Comparison of ENCODE assay signal across 11 cellular contexts in the genomic region with DNA sequence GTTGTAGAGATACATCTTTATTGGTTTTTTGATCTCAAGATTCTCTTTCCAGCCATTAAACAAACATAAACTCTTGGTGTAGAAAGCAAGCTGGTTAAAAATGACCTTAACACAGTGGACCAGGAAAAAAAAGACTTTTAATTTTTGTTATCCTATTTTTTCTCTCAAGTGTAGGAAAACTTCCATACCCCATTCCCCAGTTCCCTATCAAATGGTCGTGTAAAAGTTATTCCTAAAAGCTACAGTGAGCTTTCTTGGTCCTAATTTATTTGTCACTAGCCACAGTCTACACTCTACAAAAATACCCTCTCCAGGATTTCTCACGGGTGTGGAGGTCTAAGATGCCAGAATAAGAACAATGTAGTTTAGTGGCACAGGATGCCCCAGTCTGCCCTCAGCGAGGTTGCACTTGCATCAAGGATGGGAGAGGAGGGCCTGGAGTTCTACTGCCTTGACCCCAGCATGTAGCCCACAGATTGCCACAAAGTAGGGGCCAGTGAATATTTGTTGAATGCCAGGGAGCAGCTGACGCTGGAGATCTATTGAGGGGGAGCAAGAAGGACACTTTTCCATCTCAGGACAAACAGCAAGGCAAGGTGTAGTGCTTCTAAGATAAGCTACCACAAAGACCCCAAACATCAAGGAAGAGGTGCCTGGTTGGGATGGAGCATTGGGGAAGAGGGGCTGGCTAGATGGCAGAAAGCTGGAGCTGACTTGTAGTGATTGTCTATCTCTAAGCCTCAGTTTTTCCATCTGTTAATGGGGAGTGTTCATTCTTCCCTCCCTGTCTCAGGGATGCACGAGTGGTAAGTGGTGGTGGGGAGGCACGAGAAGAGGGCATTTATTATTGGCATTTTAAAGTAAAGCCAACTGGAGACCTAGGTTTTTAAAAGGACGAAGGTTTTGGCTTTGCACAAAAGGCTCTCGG. TPM values are rescaled to one million over a fixed set of nuclear protein-coding genes. Genes with fewer than 3 reads are reported as not detected.
A peak's percentile ranks its signal among the peaks of the same experiment; 100 is the strongest.
DNase-seq lines count a peak whose midpoint lies in the region; ATAC-seq, FAIRE-seq and TF ChIP-seq lines count a peak whose summit lies in the region.
"Had no signal": no experiment of that assay in that cellular context is flagged by ENCODE, and none has a peak within 500 bp of the region (broad histone marks: within the 10 kb centered on the region; RNA-seq: fewer than 3 reads in every experiment).

No MANE protein-coding gene starts in this region.

- H3K9me3 ChIP-seq in lower lobe of right lung (no peaks in the 10 kb centered on the region), thymus (ENCODE audit: control insufficient read depth) (no peaks in the 10 kb centered on the region)
- H3K9me3 ChIP-seq: BLaER1 had no signal

- H3K27ac ChIP-seq in lower lobe of right lung (no peak overlapping the region), thymus (ENCODE audit: low read depth) (no peak overlapping the region)
- H3K27ac ChIP-seq: BLaER1 had no signal

- FAIRE-seq in GM12891 (lab: Jason Lieb, UNC), result no peak

- H3K4me1 ChIP-seq in lower lobe of right lung (peaks cover 26% of the 10 kb centered on the region), thymus (ENCODE audit: control insufficient read depth, insufficient read depth, low read length) (peaks cover 8% of the 10 kb centered on the region)

- no peak for TF ChIP-seq POLR2A in GM12891 (IDR thresholded peaks at IDR 0.05; ENCODE audit: low read depth, low read length)

- H3K4me3 Mint-ChIP-seq in activated naive CD8-positive, alpha-beta T cell, result peak overlapping the region; percentile 62
- H3K4me3 Mint-ChIP-seq in activated naive CD8-positive, alpha-beta T cell treated with anti-CD3 and anti-CD28 coated beads for 36 hours, result no peak overlapping the region
- peak overlapping the region; percentile 32 for H3K4me3 Mint-ChIP-seq in activated naive CD8-positive, alpha-beta T cell treated with anti-CD3 and anti-CD28 coated beads, Interleukin-2, amount 50 U/mL, for 24 hours

- H3K36me3 ChIP-seq in lower lobe of right lung (no peaks in the 10 kb centered on the region), thymus (ENCODE audit: control insufficient read depth, insufficient read depth) (no peaks in the 10 kb centered on the region)
- H3K36me3 ChIP-seq: BLaER1 had no signal

- intact Hi-C loops in lower lobe of right lung (cut with DNase I), result loop anchor here (10.0 kb wide), 1 partner anchor 85 kb away; no protein-coding TSS in a partner anchor

- no peak for ATAC-seq in activated naive CD8-positive, alpha-beta T cell treated with anti-CD3 and anti-CD28 coated beads, Interleukin-2, amount 50 U/mL, for 24 hours
- ATAC-seq in lower lobe of right lung, result no peak
- no peak for ATAC-seq in HG03095 (IDR thresholded peaks at IDR 0.05; ENCODE audit: unreplicated experiment)
- ATAC-seq in HG03469 (IDR thresholded peaks at IDR 0.05; ENCODE audit: unreplicated experiment), result no peak

- peak overlapping the region; percentile 69 for H3K4me3 ChIP-seq in lower lobe of right lung
- H3K4me3 ChIP-seq in thymus (ENCODE audit: low read length), result peak overlapping the region; percentile 2

- 93% methylated on average over 8 of the region's 8 CpGs for WGBS in thymus

- peaks cover 39% of the 10 kb centered on the region for H3K27me3 ChIP-seq in lower lobe of right lung (ENCODE audit: low read depth)
- H3K27me3 ChIP-seq in thymus (ENCODE audit: control insufficient read depth, insufficient read depth), result peaks cover 49% of the 10 kb centered on the region

- H3K4me1 Mint-ChIP-seq in activated naive CD8-positive, alpha-beta T cell (ENCODE audit: low read depth), result peaks cover 5% of the 10 kb centered on the region
- no peaks in the 10 kb centered on the region for H3K4me1 Mint-ChIP-seq in activated naive CD8-positive, alpha-beta T cell treated with anti-CD3 and anti-CD28 coated beads for 36 hours
- H3K4me1 Mint-ChIP-seq in activated naive CD8-positive, alpha-beta T cell treated with anti-CD3 and anti-CD28 coated beads, Interleukin-2, amount 50 U/mL, for 24 hours, result peaks cover 6% of the 10 kb centered on the region

- H3K36me3 Mint-ChIP-seq in activated naive CD8-positive, alpha-beta T cell, result no peaks in the 10 kb centered on the region
- no peaks in the 10 kb centered on the region for H3K36me3 Mint-ChIP-seq in activated naive CD8-positive, alpha-beta T cell treated with anti-CD3 and anti-CD28 coated beads for 36 hours
- no peaks in the 10 kb centered on the region for H3K36me3 Mint-ChIP-seq in activated naive CD8-positive, alpha-beta T cell treated with anti-CD3 and anti-CD28 coated beads, Interleukin-2, amount 50 U/mL, for 24 hours (ENCODE audit: low read depth)

- H3K27me3 Mint-ChIP-seq in activated naive CD8-positive, alpha-beta T cell, result peaks cover 17% of the 10 kb centered on the region
- H3K27me3 Mint-ChIP-seq in activated naive CD8-positive, alpha-beta T cell treated with anti-CD3 and anti-CD28 coated beads for 36 hours, result peaks cover 65% of the 10 kb centered on the region
- peaks cover 59% of the 10 kb centered on the region for H3K27me3 Mint-ChIP-seq in activated naive CD8-positive, alpha-beta T cell treated with anti-CD3 and anti-CD28 coated beads, Interleukin-2, amount 50 U/mL, for 24 hours

- H3K9me3 Mint-ChIP-seq in activated naive CD8-positive, alpha-beta T cell (ENCODE audit: low read depth), result no peaks in the 10 kb centered on the region
- H3K9me3 Mint-ChIP-seq in activated naive CD8-positive, alpha-beta T cell treated with anti-CD3 and anti-CD28 coated beads for 36 hours, result no peaks in the 10 kb centered on the region
- H3K9me3 Mint-ChIP-seq in activated naive CD8-positive, alpha-beta T cell treated with anti-CD3 and anti-CD28 coated beads, Interleukin-2, amount 50 U/mL, for 24 hours, result no peaks in the 10 kb centered on the region

- H3K27ac Mint-ChIP-seq in activated naive CD8-positive, alpha-beta T cell, result no peak overlapping the region
- H3K27ac Mint-ChIP-seq in activated naive CD8-positive, alpha-beta T cell treated with anti-CD3 and anti-CD28 coated beads for 36 hours, result no peak overlapping the region
- no peak overlapping the region for H3K27ac Mint-ChIP-seq in activated naive CD8-positive, alpha-beta T cell treated with anti-CD3 and anti-CD28 coated beads, Interleukin-2, amount 50 U/mL, for 24 hours

- no peak for TF ChIP-seq CTCF in lower lobe of right lung (IDR thresholded peaks at IDR 0.05)

- no peak for DNase-seq in activated naive CD8-positive, alpha-beta T cell treated with anti-CD3 and anti-CD28 coated beads for 36 hours
- no peak for DNase-seq in activated naive CD8-positive, alpha-beta T cell treated with anti-CD3 and anti-CD28 coated beads, Interleukin-2, amount 50 U/mL, for 24 hours
- DNase-seq in lower lobe of right lung, result no peak
- no peak for DNase-seq in GM12891 (ENCODE audit: insufficient read length, low spot score)
- DNase-seq: KG1 had no signal

TF ChIP-seq in GM12891, 5 proteins besides CTCF, POLR2A, EP300 and RAD21:
- TF ChIP-seq POLR2AphosphoS5 (IDR thresholded peaks at IDR 0.05; ENCODE audit: low read depth, low read length), result no peak
- TF ChIP-seq POU2F2 (IDR thresholded peaks at IDR 0.05; ENCODE audit: low read depth, low read length), result no peak
- no peak for TF ChIP-seq PAX5 (IDR thresholded peaks at IDR 0.05; ENCODE audit: insufficient read depth, low read length, severe bottlenecking)
- no peak for TF ChIP-seq TAF1 (IDR thresholded peaks at IDR 0.05; ENCODE audit: low read depth, low read length)

RNA-seq across cellular contexts. Expression of a gene that starts 1.8 kb away (rescaled TPM):
- total RNA-seq in activated naive CD8-positive, alpha-beta T cell treated with anti-CD3 and anti-CD28 coated beads for 36 hours, result under 1 TPM; 0.08 to 0.20 TPM
- total RNA-seq in lower lobe of right lung, result 3.9 TPM
- polyA plus RNA-seq in thymus, result 8.9 TPM
- 1.2 TPM for polyA plus RNA-seq in GM12891 (2012; ENCODE audit: low read depth, missing spikeins)

RNA-seq across cellular contexts. Expression of a gene that starts 16.6 kb away (rescaled TPM):
- 10 to 100 TPM; 42.3 to 44.0 TPM for total RNA-seq in activated naive CD8-positive, alpha-beta T cell treated with anti-CD3 and anti-CD28 coated beads for 36 hours
- 12.3 TPM for total RNA-seq in lower lobe of right lung
- polyA plus RNA-seq in thymus, result 27.2 TPM
- 20.9 TPM for polyA plus RNA-seq in GM12891 (2012; ENCODE audit: low read depth, missing spikeins)

RNA-seq across cellular contexts. Expression of a gene that starts 55.1 kb away (rescaled TPM):
- total RNA-seq in activated naive CD8-positive, alpha-beta T cell treated with anti-CD3 and anti-CD28 coated beads for 36 hours, result 10 to 100 TPM; 20.2 to 22.3 TPM
- total RNA-seq in lower lobe of right lung, result 110 TPM
- polyA plus RNA-seq in thymus, result 2.9 TPM
- 10.4 TPM for polyA plus RNA-seq in GM12891 (2012; ENCODE audit: low read depth, missing spikeins)
- total RNA-seq: dermis blood vessel endothelial cell had no signal
